ENCODE assay signal across 8 cellular contexts in genomic region chr12:62799126-62799736, GRCh38.
DNase-seq lines count a peak whose midpoint lies in the region; ATAC-seq, FAIRE-seq and TF ChIP-seq lines count a peak whose summit lies in the region.

No MANE protein-coding gene starts in this region.

- TF ChIP-seq CTCF in sigmoid colon (IDR thresholded peaks at IDR 0.05), result peak; percentile 44 to 94 (median 87)

- H3K36me3 ChIP-seq in sigmoid colon, result no peaks in the 10 kb centered on the region

- ATAC-seq in activated naive CD8-positive, alpha-beta T cell treated with anti-CD3 and anti-CD28 coated beads, Interleukin-2, amount 10 ng/mL, durations not matched to agents 7 days and 5 days (ENCODE audit: low read depth), result peak; percentile 54
- peak; percentile 81 to 82 for ATAC-seq in left cardiac atrium

- intact Hi-C loops in left cardiac atrium (cut with DNase I) (loop anchor here (5.0 to 10.0 kb wide), 2 partner anchors 362 to 364 kb away; no protein-coding TSS in a partner anchor), sigmoid colon (cut with DNase I) (loop anchor here (5.0 kb wide), 1 partner anchor 362 kb away; no protein-coding TSS in a partner anchor)

- FAIRE-seq in H54 (lab: Jason Lieb, UNC), result peak; percentile 84

- no peaks in the 10 kb centered on the region for H3K27me3 ChIP-seq in sigmoid colon

- H3K4me1 Mint-ChIP-seq in activated naive CD8-positive, alpha-beta T cell treated with anti-CD3 and anti-CD28 coated beads, Interleukin-2, amount 10 ng/mL, durations not matched to agents 7 days and 5 days, result no peaks in the 10 kb centered on the region

- no peaks in the 10 kb centered on the region for H3K9me3 Mint-ChIP-seq in activated naive CD8-positive, alpha-beta T cell treated with anti-CD3 and anti-CD28 coated beads, Interleukin-2, amount 10 ng/mL, durations not matched to agents 7 days and 5 days

- no peaks in the 10 kb centered on the region for H3K9me3 ChIP-seq in sigmoid colon

- peaks cover 0 to 2% (median 0%) of the 10 kb centered on the region in 4 donors for H3K4me1 ChIP-seq in sigmoid colon

- 31 to 39% methylated on average over 2 of the region's 2 CpGs for WGBS in sigmoid colon, 2 donors

- no peak overlapping the region for H3K4me3 Mint-ChIP-seq in activated naive CD8-positive, alpha-beta T cell treated with anti-CD3 and anti-CD28 coated beads, Interleukin-2, amount 10 ng/mL, durations not matched to agents 7 days and 5 days

- POLR2A ChIA-PET in activated naive CD8-positive, alpha-beta T cell treated with anti-CD3 and anti-CD28 coated beads, Interleukin-2, amount 10 ng/mL, durations not matched to agents 7 days and 5 days (lab: Charles Lee), result interaction anchor here (1.2 kb wide), 1 partner anchor 196 kb away, joined by 3 read pairs; no protein-coding TSS in a partner anchor

- TF ChIP-seq POLR2A in H54 (IDR thresholded peaks at IDR 0.05; ENCODE audit: low read depth, low read length), result no peak
- no peak for TF ChIP-seq POLR2A in sigmoid colon (IDR thresholded peaks at IDR 0.05)

- no peak overlapping the region for H3K27ac ChIP-seq in sigmoid colon

- peaks cover 11% of the 10 kb centered on the region for H3K27me3 Mint-ChIP-seq in activated naive CD8-positive, alpha-beta T cell treated with anti-CD3 and anti-CD28 coated beads, Interleukin-2, amount 10 ng/mL, durations not matched to agents 7 days and 5 days

- H3K27ac Mint-ChIP-seq in activated naive CD8-positive, alpha-beta T cell treated with anti-CD3 and anti-CD28 coated beads, Interleukin-2, amount 10 ng/mL, durations not matched to agents 7 days and 5 days, result no peak overlapping the region

- H3K4me3 ChIP-seq in sigmoid colon, result no peak overlapping the region

- DNase-seq in NK-92 treated with Interleukin-12 subunit alpha and Interleukin-12 subunit beta, amount 100 ng/mL, for 24 hours (lab: John Stamatoyannopoulos, UW), result peak; percentile 46
- no peak for DNase-seq in NK-92 (lab: John Stamatoyannopoulos, UW; ENCODE audit: unreplicated experiment)
- DNase-seq in H54 (ENCODE audit: insufficient read length, low spot score), result peak; percentile 57
- DNase-seq in LHCN-M2 (ENCODE audit: low read depth), result peak; percentile 74
- DNase-seq in RPMI7951 (ENCODE audit: low read depth), result peak; percentile 66
- DNase-seq in activated naive CD8-positive, alpha-beta T cell treated with anti-CD3 and anti-CD28 coated beads, Interleukin-2, amount 10 ng/mL, durations not matched to agents 7 days and 5 days, result no peak
- peak; percentile 38 for DNase-seq in left cardiac atrium
- DNase-seq in sigmoid colon, result no peak

- no peak for TF ChIP-seq EP300 in sigmoid colon (IDR thresholded peaks at IDR 0.05)

- H3K36me3 Mint-ChIP-seq in activated naive CD8-positive, alpha-beta T cell treated with anti-CD3 and anti-CD28 coated beads, Interleukin-2, amount 10 ng/mL, durations not matched to agents 7 days and 5 days, result no peaks in the 10 kb centered on the region

Comparison
In these comparisons a context has a peak if more than half of its experiments do, and no peak if none do; other contexts are left out.
1. DNase-seq: peak in NK-92 treated with Interleukin-12 subunit alpha and Interleukin-12 subunit beta, amount 100 ng/mL, for 24 hours (single experiment), H54 (single experiment), LHCN-M2 (single experiment), RPMI7951 (single experiment) and left cardiac atrium (single experiment); none in NK-92 (single experiment), activated naive CD8-positive, alpha-beta T cell treated with anti-CD3 and anti-CD28 coated beads, Interleukin-2, amount 10 ng/mL, durations not matched to agents 7 days and 5 days (single experiment) and sigmoid colon (single experiment).